ENCODE assay signal across 12 cellular contexts in the genomic region with DNA sequence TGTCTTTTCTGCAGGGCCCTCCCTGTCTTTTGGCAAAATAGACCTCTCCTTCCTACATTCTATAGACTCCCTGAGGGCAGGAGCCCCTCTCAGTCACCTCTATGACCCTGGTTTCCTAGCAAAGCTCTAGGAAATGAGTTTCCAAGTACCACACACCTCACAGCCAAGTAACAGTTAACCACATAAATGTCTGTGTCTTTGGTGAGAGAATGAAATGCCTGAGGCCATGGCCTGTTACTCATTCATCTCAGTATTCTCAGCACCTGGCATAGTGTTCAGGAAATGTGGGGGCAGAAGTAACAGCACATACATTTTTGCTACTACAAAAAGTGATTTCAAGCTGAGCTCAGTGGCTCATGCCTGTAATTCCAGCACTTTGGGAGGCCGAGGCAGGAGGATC. TPM values are rescaled to one million over a fixed set of nuclear protein-coding genes. Genes with fewer than 3 reads are reported as not detected.
DNase-seq lines count a peak whose midpoint lies in the region; ATAC-seq, FAIRE-seq and TF ChIP-seq lines count a peak whose summit lies in the region.
"Had no signal": no experiment of that assay in that cellular context is flagged by ENCODE, and none has a peak within 500 bp of the region (broad histone marks: within the 10 kb centered on the region; RNA-seq: fewer than 3 reads in every experiment).

No MANE protein-coding gene starts in this region.

- TF ChIP-seq CTCF in choroid plexus epithelial cell (conservative IDR thresholded peaks at IDR 0.05; ENCODE audit: low read depth, low read length): no peak
- no peak for TF ChIP-seq CTCF in sigmoid colon (IDR thresholded peaks at IDR 0.05)

- TF ChIP-seq EP300 in sigmoid colon (IDR thresholded peaks at IDR 0.05): no peak

- H3K27me3 ChIP-seq in sigmoid colon (no peaks in the 10 kb centered on the region), HAP-1 (ENCODE audit: low read depth) (no peaks in the 10 kb centered on the region)

- peak overlapping the region; percentile 68 to 82 (median 72) for H3K27ac ChIP-seq in sigmoid colon
- H3K27ac ChIP-seq: 22Rv1, SK-N-MC, thoracic aorta had no signal

- peaks cover 0 to 31% (median 5%) of the 10 kb centered on the region in 4 donors for H3K36me3 ChIP-seq in sigmoid colon
- peaks cover 38% of the 10 kb centered on the region for H3K36me3 ChIP-seq in HAP-1 (replicated peaks)

- FAIRE-seq in RCC 7860 (lab: Jason Lieb, UNC): no peak

- no peak for TF ChIP-seq POLR2A in sigmoid colon (IDR thresholded peaks at IDR 0.05)

- H3K9me3 ChIP-seq in sigmoid colon: no peaks in the 10 kb centered on the region
- H3K9me3 ChIP-seq in HAP-1: no peaks in the 10 kb centered on the region
- H3K9me3 ChIP-seq: thoracic aorta had no signal

- DNase-seq in NK-92 (lab: John Stamatoyannopoulos, UW; ENCODE audit: unreplicated experiment): peak; percentile 2
- DNase-seq in NK-92 treated with Interleukin-12 subunit alpha and Interleukin-12 subunit beta, amount 100 ng/mL, for 24 hours (lab: John Stamatoyannopoulos, UW): no peak
- DNase-seq in RCC 7860 (ENCODE audit: low spot score): peak; percentile 62
- peak; percentile 90 for DNase-seq in choroid plexus epithelial cell (ENCODE audit: low read depth)
- no peak for DNase-seq in sigmoid colon
- DNase-seq in DMS 273 (lab: John Stamatoyannopoulos, UW; ENCODE audit: unreplicated experiment): no peak
- DNase-seq in HAP-1 (ENCODE audit: low spot score in 2 of 2): no peak
- DNase-seq: right cardiac atrium had no signal

- H3K4me3 ChIP-seq in choroid plexus epithelial cell (ENCODE audit: low read depth, low read length) (no peak overlapping the region), sigmoid colon (no peak overlapping the region), HAP-1 (no peak overlapping the region)
- H3K4me3 ChIP-seq: SK-N-MC, thoracic aorta had no signal

- in situ Hi-C loops in HAP-1 (cut with MboI; ENCODE audit: low sequenced_read_pairs): no loop called here

- no peak for ATAC-seq in HG03280 (IDR thresholded peaks at IDR 0.05; ENCODE audit: unreplicated experiment)

- 83 to 93% methylated on average over 1 of the region's 1 CpG for WGBS in sigmoid colon, 2 donors

- H3K4me1 ChIP-seq in sigmoid colon (peaks cover 0 to 49% (median 40%) of the 10 kb centered on the region in 4 donors), HAP-1 (no peaks in the 10 kb centered on the region)

- intact Hi-C loops in sigmoid colon (cut with DNase I): no loop called here

RNA-seq across cellular contexts. Expression of a gene that starts 21.0 kb away (rescaled TPM):
- 1 to 10 TPM; 4.3 to 8.1 (median 6.9) TPM for total RNA-seq in sigmoid colon
- polyA plus RNA-seq in sigmoid colon: 10 to 100 TPM in 1 of 3 donors, 1 to 10 TPM in 2; 3.0 to 13.2 (median 3.0) TPM

RNA-seq across cellular contexts. Expression of a gene that starts 51.8 kb away (rescaled TPM):
- total RNA-seq in sigmoid colon: 10 to 100 TPM in 2 of 4 donors, 1 to 10 TPM in 2; 3.5 to 12.1 (median 10.5) TPM
- 100 to 1,000 TPM in 1 of 3 donors, 10 to 100 TPM in 2; 46.3 to 169 (median 94.9) TPM for polyA plus RNA-seq in sigmoid colon

Comparison
In these comparisons a context has a peak if more than half of its experiments do, and no peak if none do; other contexts are left out.
1. DNase-seq: peak in NK-92 (single experiment), RCC 7860 (single experiment) and choroid plexus epithelial cell (single experiment); none in NK-92 treated with Interleukin-12 subunit alpha and Interleukin-12 subunit beta, amount 100 ng/mL, for 24 hours (single experiment), sigmoid colon (single experiment), DMS 273 (single experiment) and HAP-1 (0 of 2).